Comparison of ENCODE assay signal across 20 cellular contexts in genomic region chr1:2465371-2466269, GRCh38. TPM values are rescaled to one million over a fixed set of nuclear protein-coding genes. Genes with fewer than 3 reads are reported as not detected.
"Had no signal": no experiment of that assay in that cellular context is flagged by ENCODE, and none has a peak within 500 bp of the region (broad histone marks: within the 10 kb centered on the region; RNA-seq: fewer than 3 reads in every experiment).

No MANE protein-coding gene starts in this region.

- ATAC-seq: activated T-cell treated with anti-CD3 and anti-CD28 coated beads, Interleukin-2, amount 50 U/mL, for 4 hours; lower lobe of right lung; naive thymus-derived CD4-positive, alpha-beta T cell; stimulated activated naive B cell treated with anti-CD40 and anti-IgM and Interleukin-4, amounts not matched to agents 10 μg/mL and 1 μg/mL and 100 μg/mL, for 72 hours had no signal

- H3K9me3 ChIP-seq: breast epithelium, lower lobe of right lung, transverse colon had no signal

- H3K4me3 ChIP-seq: breast epithelium, lower lobe of right lung, transverse colon had no signal

- H3K27ac ChIP-seq: breast epithelium, foreskin keratinocyte, lower lobe of right lung, transverse colon had no signal

- H3K36me3 ChIP-seq: breast epithelium, lower lobe of right lung, transverse colon had no signal

- FAIRE-seq: colon, kidney, urothelium cell line had no signal

- DNase-seq: activated CD4-positive, alpha-beta T cell treated with anti-CD3 and anti-CD28 coated beads for 4 hours; activated CD4-positive, alpha-beta T cell treated with anti-CD3 and anti-CD28 coated beads, Interleukin-2, amount 50 U/mL, for 48 hours; activated CD4-positive, CD25-positive, alpha-beta regulatory T cell; activated CD8-positive, alpha-beta memory T cell treated with anti-CD3 and anti-CD28 coated beads, Interleukin-2, amount 50 U/mL, for 48 hours; activated naive CD4-positive, alpha-beta T cell treated with Interleukin-2 at 50 U/mL for 16 hours; activated naive CD8-positive, alpha-beta T cell treated with anti-CD3 and anti-CD28 coated beads for 36 hours; activated T-cell treated with anti-CD3 and anti-CD28 coated beads, Interleukin-2, amount 50 U/mL, for 4 hours; effector memory CD4-positive, alpha-beta T cell; foreskin keratinocyte; kidney; lower lobe of right lung; naive thymus-derived CD4-positive, alpha-beta T cell; stimulated activated CD4-positive, alpha-beta T cell treated with anti-CD3 and anti-CD28 coated beads, Interleukin-2, amount 100 ng/mL, for 48 hours; stimulated activated CD8-positive, alpha-beta memory T cell treated with anti-CD3 and anti-CD28 coated beads, Interleukin-4, amount 100 ng/mL, for 48 hours; stimulated activated naive B cell treated with anti-CD40 and anti-IgM and Interleukin-4, amounts not matched to agents 10 μg/mL and 1 μg/mL and 100 μg/mL, for 72 hours; transverse colon had no signal

- H3K27me3 ChIP-seq: foreskin keratinocyte had no signal

- H3K4me1 ChIP-seq: breast epithelium, lower lobe of right lung had no signal

RNA-seq across cellular contexts. Expression of gene PLCH2, which starts 10.5 kb away (rescaled TPM):
- total RNA-seq: progenitor cell of endocrine pancreas had no signal
